ENCODE assay signal across 8 cellular contexts in the genomic region with DNA sequence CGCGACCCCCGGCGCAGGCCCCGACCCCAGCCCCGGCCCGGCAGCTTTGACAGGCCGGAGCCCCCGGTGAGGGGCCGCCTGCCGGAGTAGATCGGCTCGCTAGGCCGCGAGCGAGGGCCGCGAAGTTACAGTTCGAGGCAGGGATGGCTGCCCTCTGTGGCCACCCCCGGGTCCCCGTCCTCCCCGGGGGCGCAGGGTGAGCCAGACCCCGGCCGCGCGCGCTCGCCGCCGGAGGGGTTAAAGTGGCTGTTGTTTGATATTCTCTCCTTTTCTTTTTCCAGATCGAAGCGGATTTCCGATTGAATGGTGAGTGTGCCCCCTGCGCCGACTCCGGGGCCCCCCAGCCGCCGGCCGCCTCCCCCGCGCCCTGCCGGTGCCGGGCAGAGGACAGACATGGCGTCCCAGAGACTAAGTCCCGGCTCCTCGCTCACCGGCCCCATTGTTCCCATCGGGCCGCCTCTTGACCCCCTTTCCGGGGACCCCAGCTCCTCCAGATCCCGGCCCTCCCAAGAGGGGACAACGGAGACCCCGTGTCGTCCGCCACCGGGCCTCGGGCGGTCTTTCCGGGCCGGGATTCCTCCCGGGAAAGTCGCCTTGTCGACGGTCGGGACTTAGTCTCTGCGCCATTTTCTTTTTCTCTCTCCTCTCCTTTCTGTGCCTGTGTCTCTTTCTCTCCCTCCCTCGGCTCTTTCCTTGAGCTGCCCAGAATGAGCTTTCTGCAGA. TPM values are rescaled to one million over a fixed set of nuclear protein-coding genes. Genes with fewer than 3 reads are reported as not detected.
DNase-seq lines count a peak whose midpoint lies in the region; ATAC-seq, FAIRE-seq and TF ChIP-seq lines count a peak whose summit lies in the region.

No MANE protein-coding gene starts in this region.

- peak overlapping the region; percentile 93 to 99 (median 96) for H3K4me3 Mint-ChIP-seq in naive B cell

- peak overlapping the region; percentile 99 for H3K27ac ChIP-seq in vagina

- H3K4me3 ChIP-seq in HAP-1 (peak overlapping the region; percentile 88), epithelial cell of proximal tubule (ENCODE audit: low read depth, low read length) (peak overlapping the region; percentile 85), vagina (peak overlapping the region; percentile 98)

- intact Hi-C loops in vagina (cut with DNase I) = no loop called here

- DNase-seq in GM10266 (ENCODE audit: extremely low spot score) (peak; percentile 64), HAP-1 (ENCODE audit: low spot score in 2 of 2) (peak; percentile 35 to 36), NCI-H1048 (lab: John Stamatoyannopoulos, UW) (peak; percentile 15), epithelial cell of proximal tubule (ENCODE audit: low read depth) (no peak), naive B cell (no peak), vagina (ENCODE audit: extremely low spot score in 2 of 2) (no peak), D721Med (ENCODE audit: insufficient read length, low spot score) (no peak)
- peak in 2 of 3 experiments; percentile 23 to 30 for DNase-seq in activated CD8-positive, alpha-beta memory T cell treated with anti-CD3 and anti-CD28 coated beads for 48 hours (ENCODE audit: low read depth in 2 of 3, low spot score in 2 of 3)

- TF ChIP-seq POLR2A in vagina (IDR thresholded peaks at IDR 0.05) = no peak

- no peak for FAIRE-seq in D721Med (lab: Jason Lieb, UNC)

- H3K27me3 Mint-ChIP-seq in naive B cell = no peaks in the 10 kb centered on the region

- peak overlapping the region; percentile 77 to 99 (median 96) for H3K27ac Mint-ChIP-seq in naive B cell

- H3K9me3 ChIP-seq in HAP-1 (no peaks in the 10 kb centered on the region), vagina (no peaks in the 10 kb centered on the region)

- TF ChIP-seq CTCF in GM10266 (IDR thresholded peaks at IDR 0.05; ENCODE audit: control insufficient read depth, insufficient read depth, low read depth, missing control alignments) (no peak), epithelial cell of proximal tubule (conservative IDR thresholded peaks at IDR 0.05; ENCODE audit: low read depth, low read length) (no peak), vagina (IDR thresholded peaks at IDR 0.05) (no peak), D721Med (IDR thresholded peaks at IDR 0.05; ENCODE audit: insufficient read depth, missing control alignments) (no peak)

- H3K9me3 Mint-ChIP-seq in naive B cell = peaks cover 0 to 1% (median 0%) of the 10 kb centered on the region in 7 donors

- H3K4me1 Mint-ChIP-seq in naive B cell = peaks cover 48 to 63% (median 53%) of the 10 kb centered on the region in 3 donors

- peaks cover 0 to 7% of the 10 kb centered on the region in 2 donors for H3K36me3 Mint-ChIP-seq in naive B cell

- peaks cover 3% of the 10 kb centered on the region for H3K36me3 ChIP-seq in HAP-1 (replicated peaks)
- no peaks in the 10 kb centered on the region for H3K36me3 ChIP-seq in vagina

- H3K27me3 ChIP-seq in HAP-1 (ENCODE audit: low read depth) (no peaks in the 10 kb centered on the region), vagina (no peaks in the 10 kb centered on the region)

- ATAC-seq in naive B cell (ENCODE audit: low read depth in 2 of 2) = peak; percentile 1 to 16

- peaks cover 26% of the 10 kb centered on the region for H3K4me1 ChIP-seq in HAP-1
- H3K4me1 ChIP-seq in vagina = peaks cover 54% of the 10 kb centered on the region

- in situ Hi-C loops in HAP-1 (cut with MboI; ENCODE audit: low sequenced_read_pairs) = no loop called here

RNA-seq across cellular contexts. Expression of a gene that starts 0.7 kb away (rescaled TPM):
- total RNA-seq in epithelial cell of proximal tubule = 16.2 and 20.9 TPM in 2 replicates
- 10 to 100 TPM in 5 of 6 donors, 1 to 10 TPM in 1; 6.1 to 17.2 (median 13.6) TPM for polyA plus RNA-seq in naive B cell (ENCODE audit: low read depth in 6 of 6)
- 38.1 TPM for total RNA-seq in vagina

Comparison
In these comparisons a context has a peak if more than half of its experiments do, and no peak if none do; other contexts are left out.
1. DNase-seq: peak in GM10266 (single experiment), HAP-1 (2 of 2), NCI-H1048 (single experiment) and activated CD8-positive, alpha-beta memory T cell treated with anti-CD3 and anti-CD28 coated beads for 48 hours (2 of 3); none in epithelial cell of proximal tubule (single experiment), naive B cell (single experiment), vagina (0 of 2) and D721Med (single experiment).
2. Peak in every context shown above with its lines, with median percentiles within 50 percentile points of each other: H3K4me3 ChIP-seq.